In the genomic region with DNA sequence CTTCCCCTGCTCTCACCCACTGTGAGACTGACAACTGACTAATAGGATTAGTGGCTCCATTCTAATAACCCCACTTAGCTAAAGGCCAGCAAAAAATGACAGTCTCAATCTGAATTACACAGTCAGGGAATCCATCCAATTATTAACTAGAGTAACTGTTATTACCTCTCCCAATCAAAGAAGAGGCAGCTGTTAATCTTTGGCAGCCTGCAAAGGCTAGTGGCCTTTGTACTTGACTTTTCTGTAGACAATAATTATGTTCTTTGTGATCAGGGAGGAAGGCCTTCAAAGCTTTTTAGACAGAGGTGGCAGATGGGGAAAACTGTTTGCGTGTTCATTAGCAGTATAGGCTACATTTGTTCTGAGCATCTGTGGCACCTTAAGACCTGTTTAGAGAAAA, we compare ENCODE assay signal across 18 cellular contexts.
DNase-seq lines count a peak whose midpoint lies in the region; ATAC-seq and TF ChIP-seq lines count a peak whose summit lies in the region.
"Had no signal": no experiment of that assay in that cellular context is flagged by ENCODE, and none has a peak within 500 bp of the region (broad histone marks: within the 10 kb centered on the region; RNA-seq: fewer than 3 reads in every experiment).

No MANE protein-coding gene starts in this region.

- H3K27me3 ChIP-seq in WERI-Rb-1 (ENCODE audit: insufficient read depth, low read depth, severe bottlenecking), result no peaks in the 10 kb centered on the region
- H3K27me3 ChIP-seq in neural cell (ENCODE audit: insufficient read depth, low read depth, low read length), result no peaks in the 10 kb centered on the region
- no peaks in the 10 kb centered on the region for H3K27me3 ChIP-seq in dorsolateral prefrontal cortex
- H3K27me3 ChIP-seq: colonic mucosa, foreskin keratinocyte had no signal

- no peaks in the 10 kb centered on the region for H3F3A ChIP-seq in neural cell (ENCODE audit: insufficient read depth, low read length, poor library complexity, severe bottlenecking)

- no peak overlapping the region for H3K4me2 ChIP-seq in neural cell (ENCODE audit: low read length)

- TF ChIP-seq RAD21 in neural cell (conservative IDR thresholded peaks at IDR 0.05), result no peak

- peak; percentile 35 for DNase-seq in HT-29 (ENCODE audit: low spot score)
- peak; percentile 64 for DNase-seq in NCI-H2171 (lab: John Stamatoyannopoulos, UW)
- peak; percentile 78 for DNase-seq in WERI-Rb-1
- DNase-seq in NCI-H2196 treated with DMSO at 0.1 percent for 48 hours (lab: John Stamatoyannopoulos, UW; ENCODE audit: unreplicated experiment), result no peak
- no peak for DNase-seq in dorsolateral prefrontal cortex
- DNase-seq: activated CD4-positive, alpha-beta T cell treated with anti-CD3 and anti-CD28 coated beads, Interleukin-2, amount 10 ng/mL, durations not matched to agents 24 days and 14 days; CD8-positive, alpha-beta memory T cell; colonic mucosa; foreskin keratinocyte; IMR-90; MV-4-11; NCI-H526 treated with DMSO at 0.1 percent for 48 hours; stimulated activated CD4-positive, alpha-beta T cell treated with anti-CD3 and anti-CD28 coated beads, Interleukin-4, amount 100 ng/mL, for 1 hour had no signal

- no peak for ATAC-seq in GM21390 (IDR thresholded peaks at IDR 0.05; ENCODE audit: unreplicated experiment)
- ATAC-seq in GM21526 (IDR thresholded peaks at IDR 0.05; ENCODE audit: low FRiP score, unreplicated experiment), result no peak
- ATAC-seq: foreskin keratinocyte, SK-N-SH treated with all-trans-retinoic acid at 6 μM for 48 hours had no signal

- H4K20me1 ChIP-seq in neural cell (ENCODE audit: insufficient read depth), result no peaks in the 10 kb centered on the region

- TF ChIP-seq EP300 in neural cell (conservative IDR thresholded peaks at IDR 0.05; ENCODE audit: poor library complexity, severe bottlenecking), result no peak

- H3K9ac ChIP-seq in neural cell (ENCODE audit: low read length), result no peak overlapping the region
- H3K9ac ChIP-seq: parathyroid adenoma had no signal

- no peaks in the 10 kb centered on the region for H3K9me2 ChIP-seq in neural cell (ENCODE audit: insufficient read depth, low read length)

- TF ChIP-seq CTCF in WERI-Rb-1 (IDR thresholded peaks at IDR 0.05; ENCODE audit: low read depth, low read length) (no peak), neural cell (IDR thresholded peaks at IDR 0.05; ENCODE audit: poor library complexity, severe bottlenecking) (no peak), dorsolateral prefrontal cortex (IDR thresholded peaks at IDR 0.05 in 54 of 56, conservative IDR thresholded peaks at IDR 0.05 in 2 of 56; ENCODE audit: low read depth in 1 of 56, partially characterized antibody in 56 of 56) (no peak)

- H3K36me3 ChIP-seq in WERI-Rb-1, result no peaks in the 10 kb centered on the region
- H3K36me3 ChIP-seq in neural cell (ENCODE audit: insufficient read depth, low read length), result no peaks in the 10 kb centered on the region
- H3K36me3 ChIP-seq: colonic mucosa had no signal

- no peak overlapping the region for H3K4me3 ChIP-seq in WERI-Rb-1 (ENCODE audit: low read depth, low read length)
- no peak overlapping the region for H3K4me3 ChIP-seq in neural cell (ENCODE audit: low read length)
- no peak overlapping the region for H3K4me3 ChIP-seq in dorsolateral prefrontal cortex
- H3K4me3 ChIP-seq: colonic mucosa had no signal

- H3K79me2 ChIP-seq in neural cell (replicated peaks; ENCODE audit: insufficient read depth, low read length), result no peaks in the 10 kb centered on the region
- H3K79me2 ChIP-seq: parathyroid adenoma had no signal

- H3K27ac ChIP-seq in WERI-Rb-1 (peak overlapping the region; percentile 94), neural cell (ENCODE audit: low read length) (no peak overlapping the region), dorsolateral prefrontal cortex (no peak overlapping the region)
- H3K27ac ChIP-seq: colonic mucosa, foreskin keratinocyte, parathyroid adenoma had no signal

- H3K9me3 ChIP-seq in WERI-Rb-1 (ENCODE audit: severe bottlenecking), result no peaks in the 10 kb centered on the region
- H3K9me3 ChIP-seq in neural cell (ENCODE audit: low read length), result no peaks in the 10 kb centered on the region
- H3K9me3 ChIP-seq: colonic mucosa had no signal

- intact Hi-C loops in dorsolateral prefrontal cortex (cut with DNase I), result no loop called here

- no peak overlapping the region for H2AFZ ChIP-seq in neural cell (ENCODE audit: low read depth, low read length)
- H2AFZ ChIP-seq: parathyroid adenoma had no signal

TF ChIP-seq in neural cell, 6 proteins besides CTCF, POLR2A, EP300 and RAD21:
- TF ChIP-seq MXI1 (conservative IDR thresholded peaks at IDR 0.05; ENCODE audit: poor library complexity, severe bottlenecking) (no peak), TAF1 (IDR thresholded peaks at IDR 0.05; ENCODE audit: low read depth) (no peak), POLR2AphosphoS5 (IDR thresholded peaks at IDR 0.05) (peak; percentile 33), REST (IDR thresholded peaks at IDR 0.05; ENCODE audit: borderline replicate concordance) (no peak)

Comparison
In these comparisons a context has a peak if more than half of its experiments do, and no peak if none do; other contexts are left out.
1. DNase-seq: peak in HT-29 (single experiment), NCI-H2171 (single experiment) and WERI-Rb-1 (single experiment); none in NCI-H2196 treated with DMSO at 0.1 percent for 48 hours (single experiment) and dorsolateral prefrontal cortex (0 of 10).